8 cellular contexts compared by ENCODE assay signal in the genomic region with DNA sequence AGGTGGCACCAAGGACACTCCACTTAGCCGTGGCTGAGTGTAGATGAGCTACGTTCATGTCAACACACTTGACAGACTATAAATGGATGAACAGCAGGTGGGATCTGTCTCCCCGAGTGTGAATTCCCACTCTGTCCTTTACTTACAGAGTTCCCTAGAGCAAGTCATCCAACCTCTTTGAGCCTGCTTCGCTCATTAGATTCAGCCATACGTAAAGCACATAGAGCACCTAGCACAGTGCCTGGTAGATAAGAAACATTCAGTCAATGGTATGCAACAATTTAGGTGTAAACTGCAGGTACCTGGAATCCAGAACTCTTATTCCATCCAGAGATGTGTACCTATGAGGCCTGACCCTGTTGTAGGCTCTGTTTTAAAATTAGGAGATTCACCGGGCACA.
"Had no signal": no experiment of that assay in that cellular context is flagged by ENCODE, and none has a peak within 500 bp of the region (broad histone marks: within the 10 kb centered on the region; RNA-seq: fewer than 3 reads in every experiment).

No MANE protein-coding gene starts in this region.

- H3K4me1 Mint-ChIP-seq: IgD-negative memory B cell had no signal

- H3K4me3 ChIP-seq: GM23248 had no signal

- ATAC-seq: HepG2 had no signal

- H3K27ac Mint-ChIP-seq: IgD-negative memory B cell had no signal

- H3K4me3 Mint-ChIP-seq: IgD-negative memory B cell had no signal

- DNase-seq: GM23248, GOT3, H7, HCEC 1CT, KBM-7 had no signal

- H3K27ac ChIP-seq: GM23248, HL-60 had no signal

- H3K27me3 Mint-ChIP-seq: IgD-negative memory B cell had no signal
